ENCODE assay signal across 6 cellular contexts in the genomic region with DNA sequence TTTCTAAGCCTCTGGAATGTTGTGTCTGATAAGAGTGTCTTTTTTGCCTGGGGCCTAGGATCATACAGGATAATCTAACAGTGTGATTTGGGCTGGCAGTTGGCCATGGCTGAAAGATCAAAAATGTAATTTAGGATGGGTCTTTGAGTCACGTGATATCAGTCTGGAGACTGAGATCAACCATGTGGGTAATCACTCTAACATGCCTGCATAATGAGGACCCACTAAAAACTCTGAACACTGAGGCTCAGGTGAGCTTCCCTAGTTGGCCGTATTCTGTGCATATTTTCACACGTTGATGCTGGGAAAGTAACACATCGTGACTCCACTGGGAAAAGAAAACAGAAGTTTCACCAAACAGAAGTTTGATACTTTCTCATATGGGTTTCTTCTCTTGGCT.
"Had no signal": no experiment of that assay in that cellular context is flagged by ENCODE, and none has a peak within 500 bp of the region (broad histone marks: within the 10 kb centered on the region; RNA-seq: fewer than 3 reads in every experiment).

No MANE protein-coding gene starts in this region.

- H3K4me1 Mint-ChIP-seq: IgD-negative memory B cell had no signal

- H3K36me3 ChIP-seq: HAP-1 had no signal

- H3K27ac Mint-ChIP-seq: IgD-negative memory B cell had no signal

- DNase-seq: GOT3, H7, KG1 had no signal

- H3K4me3 ChIP-seq: HAP-1 had no signal

- H3K9me3 ChIP-seq: HAP-1 had no signal

- H3K36me3 Mint-ChIP-seq: IgD-negative memory B cell had no signal

- ATAC-seq: HCT116 had no signal

- H3K4me3 Mint-ChIP-seq: IgD-negative memory B cell had no signal
